ENCODE assay signal across 1 cellular context in the genomic region with DNA sequence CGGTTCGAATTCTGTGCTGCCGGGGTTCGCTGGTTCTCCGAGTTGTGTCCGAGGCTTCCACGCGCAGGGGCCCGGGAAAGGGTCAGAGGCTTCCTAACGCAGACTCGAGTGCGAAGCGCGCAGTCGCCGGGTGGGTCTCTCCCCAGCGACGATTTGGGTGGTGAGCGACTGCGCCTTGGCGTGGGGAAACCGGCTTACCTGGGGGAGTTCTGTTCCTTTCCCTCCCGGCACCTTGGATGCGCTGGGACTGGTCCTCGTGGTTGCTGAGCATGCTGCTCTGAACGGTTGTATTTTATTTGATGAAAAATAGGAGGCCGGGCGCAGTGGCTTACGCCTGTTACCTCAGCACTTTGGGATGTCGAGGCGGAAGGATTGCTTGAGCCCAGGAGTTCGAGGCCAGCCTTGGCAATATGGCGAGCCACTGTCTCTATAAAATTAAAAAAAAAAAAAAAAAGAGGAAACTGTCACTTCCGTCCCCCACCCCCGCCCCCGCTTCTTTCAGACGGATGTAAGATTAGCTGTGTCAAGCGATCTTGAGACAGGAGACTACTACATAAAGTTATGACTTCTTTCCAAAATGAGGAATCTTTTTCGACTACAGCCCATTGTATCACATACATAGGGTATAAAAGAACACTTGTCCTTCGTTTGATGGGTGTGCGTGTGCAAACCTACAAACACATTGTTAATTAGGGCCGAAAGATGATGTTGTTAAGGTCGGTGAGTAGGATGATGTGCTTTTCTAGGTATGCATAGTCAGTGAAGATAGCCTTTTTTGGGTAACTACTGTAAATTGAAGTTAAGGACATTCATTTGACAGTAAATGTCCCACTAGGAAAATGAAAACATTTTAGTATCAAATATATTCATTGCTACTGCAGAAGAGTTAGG.
TF ChIP-seq lines count a peak whose summit lies in the region.

A gene with protein sequence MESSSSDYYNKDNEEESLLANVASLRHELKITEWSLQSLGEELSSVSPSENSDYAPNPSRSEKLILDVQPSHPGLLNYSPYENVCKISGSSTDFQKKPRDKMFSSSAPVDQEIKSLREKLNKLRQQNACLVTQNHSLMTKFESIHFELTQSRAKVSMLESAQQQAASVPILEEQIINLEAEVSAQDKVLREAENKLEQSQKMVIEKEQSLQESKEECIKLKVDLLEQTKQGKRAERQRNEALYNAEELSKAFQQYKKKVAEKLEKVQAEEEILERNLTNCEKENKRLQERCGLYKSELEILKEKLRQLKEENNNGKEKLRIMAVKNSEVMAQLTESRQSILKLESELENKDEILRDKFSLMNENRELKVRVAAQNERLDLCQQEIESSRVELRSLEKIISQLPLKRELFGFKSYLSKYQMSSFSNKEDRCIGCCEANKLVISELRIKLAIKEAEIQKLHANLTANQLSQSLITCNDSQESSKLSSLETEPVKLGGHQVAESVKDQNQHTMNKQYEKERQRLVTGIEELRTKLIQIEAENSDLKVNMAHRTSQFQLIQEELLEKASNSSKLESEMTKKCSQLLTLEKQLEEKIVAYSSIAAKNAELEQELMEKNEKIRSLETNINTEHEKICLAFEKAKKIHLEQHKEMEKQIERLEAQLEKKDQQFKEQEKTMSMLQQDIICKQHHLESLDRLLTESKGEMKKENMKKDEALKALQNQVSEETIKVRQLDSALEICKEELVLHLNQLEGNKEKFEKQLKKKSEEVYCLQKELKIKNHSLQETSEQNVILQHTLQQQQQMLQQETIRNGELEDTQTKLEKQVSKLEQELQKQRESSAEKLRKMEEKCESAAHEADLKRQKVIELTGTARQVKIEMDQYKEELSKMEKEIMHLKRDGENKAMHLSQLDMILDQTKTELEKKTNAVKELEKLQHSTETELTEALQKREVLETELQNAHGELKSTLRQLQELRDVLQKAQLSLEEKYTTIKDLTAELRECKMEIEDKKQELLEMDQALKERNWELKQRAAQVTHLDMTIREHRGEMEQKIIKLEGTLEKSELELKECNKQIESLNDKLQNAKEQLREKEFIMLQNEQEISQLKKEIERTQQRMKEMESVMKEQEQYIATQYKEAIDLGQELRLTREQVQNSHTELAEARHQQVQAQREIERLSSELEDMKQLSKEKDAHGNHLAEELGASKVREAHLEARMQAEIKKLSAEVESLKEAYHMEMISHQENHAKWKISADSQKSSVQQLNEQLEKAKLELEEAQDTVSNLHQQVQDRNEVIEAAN (N-terminal part only) (plus strand): TSS at position 2 of the 891 bp plus-strand sequence. CDS start 2,638 bp downstream, outside the sequence.

TF ChIP-seq in GM12878, 131 proteins besides CTCF, POLR2A, EP300 and RAD21 (continued from another document):
- TF ChIP-seq, protein P1, sequence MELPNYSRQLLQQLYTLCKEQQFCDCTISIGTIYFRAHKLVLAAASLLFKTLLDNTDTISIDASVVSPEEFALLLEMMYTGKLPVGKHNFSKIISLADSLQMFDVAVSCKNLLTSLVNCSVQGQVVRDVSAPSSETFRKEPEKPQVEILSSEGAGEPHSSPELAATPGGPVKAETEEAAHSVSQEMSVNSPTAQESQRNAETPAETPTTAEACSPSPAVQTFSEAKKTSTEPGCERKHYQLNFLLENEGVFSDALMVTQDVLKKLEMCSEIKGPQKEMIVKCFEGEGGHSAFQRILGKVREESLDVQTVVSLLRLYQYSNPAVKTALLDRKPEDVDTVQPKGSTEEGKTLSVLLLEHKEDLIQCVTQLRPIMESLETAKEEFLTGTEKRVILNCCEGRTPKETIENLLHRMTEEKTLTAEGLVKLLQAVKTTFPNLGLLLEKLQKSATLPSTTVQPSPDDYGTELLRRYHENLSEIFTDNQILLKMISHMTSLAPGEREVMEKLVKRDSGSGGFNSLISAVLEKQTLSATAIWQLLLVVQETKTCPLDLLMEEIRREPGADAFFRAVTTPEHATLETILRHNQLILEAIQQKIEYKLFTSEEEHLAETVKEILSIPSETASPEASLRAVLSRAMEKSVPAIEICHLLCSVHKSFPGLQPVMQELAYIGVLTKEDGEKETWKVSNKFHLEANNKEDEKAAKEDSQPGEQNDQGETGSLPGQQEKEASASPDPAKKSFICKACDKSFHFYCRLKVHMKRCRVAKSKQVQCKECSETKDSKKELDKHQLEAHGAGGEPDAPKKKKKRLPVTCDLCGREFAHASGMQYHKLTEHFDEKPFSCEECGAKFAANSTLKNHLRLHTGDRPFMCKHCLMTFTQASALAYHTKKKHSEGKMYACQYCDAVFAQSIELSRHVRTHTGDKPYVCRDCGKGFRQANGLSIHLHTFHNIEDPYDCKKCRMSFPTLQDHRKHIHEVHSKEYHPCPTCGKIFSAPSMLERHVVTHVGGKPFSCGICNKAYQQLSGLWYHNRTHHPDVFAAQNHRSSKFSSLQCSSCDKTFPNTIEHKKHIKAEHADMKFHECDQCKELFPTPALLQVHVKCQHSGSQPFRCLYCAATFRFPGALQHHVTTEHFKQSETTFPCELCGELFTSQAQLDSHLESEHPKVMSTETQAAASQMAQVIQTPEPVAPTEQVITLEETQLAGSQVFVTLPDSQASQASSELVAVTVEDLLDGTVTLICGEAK (IDR thresholded peaks at IDR 0.05; ENCODE audit: borderline replicate concordance): peak; percentile 91
- TF ChIP-seq, protein P2, sequence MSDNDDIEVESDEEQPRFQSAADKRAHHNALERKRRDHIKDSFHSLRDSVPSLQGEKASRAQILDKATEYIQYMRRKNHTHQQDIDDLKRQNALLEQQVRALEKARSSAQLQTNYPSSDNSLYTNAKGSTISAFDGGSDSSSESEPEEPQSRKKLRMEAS (IDR thresholded peaks at IDR 0.05; ENCODE audit: low read depth, low read length): no peak; the same call in 1 of the 2 replicates
- TF ChIP-seq MXI1 (IDR thresholded peaks at IDR 0.05; ENCODE audit: low read depth, low read length): peak; percentile 91
- peak in 1 of 2 experiments; percentile 70; a peak in 1 of 4 replicates for TF ChIP-seq ETV6 (conservative IDR thresholded peaks at IDR 0.05 in 1 of 2, IDR thresholded peaks at IDR 0.05 in 1 of 2; ENCODE audit: borderline replicate concordance in 1 of 2, low read depth in 1 of 2)
- TF ChIP-seq, protein P3, sequence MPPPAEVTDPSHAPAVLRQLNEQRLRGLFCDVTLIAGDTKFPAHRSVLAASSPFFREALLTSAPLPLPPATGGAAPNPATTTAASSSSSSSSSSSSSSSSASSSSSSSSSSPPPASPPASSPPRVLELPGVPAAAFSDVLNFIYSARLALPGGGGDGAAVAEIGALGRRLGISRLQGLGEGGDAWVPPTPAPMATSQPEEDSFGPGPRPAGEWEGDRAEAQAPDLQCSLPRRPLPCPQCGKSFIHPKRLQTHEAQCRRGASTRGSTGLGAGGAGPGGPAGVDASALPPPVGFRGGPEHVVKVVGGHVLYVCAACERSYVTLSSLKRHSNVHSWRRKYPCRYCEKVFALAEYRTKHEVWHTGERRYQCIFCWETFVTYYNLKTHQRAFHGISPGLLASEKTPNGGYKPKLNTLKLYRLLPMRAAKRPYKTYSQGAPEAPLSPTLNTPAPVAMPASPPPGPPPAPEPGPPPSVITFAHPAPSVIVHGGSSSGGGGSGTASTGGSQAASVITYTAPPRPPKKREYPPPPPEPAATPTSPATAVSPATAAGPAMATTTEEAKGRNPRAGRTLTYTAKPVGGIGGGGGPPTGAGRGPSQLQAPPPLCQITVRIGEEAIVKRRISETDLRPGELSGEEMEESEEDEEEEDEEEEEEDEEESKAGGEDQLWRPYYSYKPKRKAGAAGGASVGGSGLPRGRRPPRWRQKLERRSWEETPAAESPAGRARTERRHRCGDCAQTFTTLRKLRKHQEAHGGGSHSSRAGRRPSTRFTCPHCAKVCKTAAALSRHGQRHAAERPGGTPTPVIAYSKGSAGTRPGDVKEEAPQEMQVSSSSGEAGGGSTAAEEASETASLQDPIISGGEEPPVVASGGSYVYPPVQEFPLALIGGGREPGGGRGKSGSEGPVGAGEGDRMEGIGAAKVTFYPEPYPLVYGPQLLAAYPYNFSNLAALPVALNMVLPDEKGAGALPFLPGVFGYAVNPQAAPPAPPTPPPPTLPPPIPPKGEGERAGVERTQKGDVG (CRISPR knock-in tag; IDR thresholded peaks at IDR 0.05): no peak
- TF ChIP-seq ZNF384 (IDR thresholded peaks at IDR 0.05; ENCODE audit: borderline replicate concordance, low read depth, low read length): peak; percentile 99
- peak; percentile 30; the same call in 1 of the 2 replicates for TF ChIP-seq BACH1 (IDR thresholded peaks at IDR 0.05; ENCODE audit: borderline replicate concordance)
- peak; percentile 68; the same call in 1 of the 2 replicates for TF ChIP-seq NFIC (IDR thresholded peaks at IDR 0.05; ENCODE audit: low read depth, low read length)
- TF ChIP-seq GATAD2B (conservative IDR thresholded peaks at IDR 0.05; ENCODE audit: low read depth): peak; percentile 15
- TF ChIP-seq, protein P4, sequence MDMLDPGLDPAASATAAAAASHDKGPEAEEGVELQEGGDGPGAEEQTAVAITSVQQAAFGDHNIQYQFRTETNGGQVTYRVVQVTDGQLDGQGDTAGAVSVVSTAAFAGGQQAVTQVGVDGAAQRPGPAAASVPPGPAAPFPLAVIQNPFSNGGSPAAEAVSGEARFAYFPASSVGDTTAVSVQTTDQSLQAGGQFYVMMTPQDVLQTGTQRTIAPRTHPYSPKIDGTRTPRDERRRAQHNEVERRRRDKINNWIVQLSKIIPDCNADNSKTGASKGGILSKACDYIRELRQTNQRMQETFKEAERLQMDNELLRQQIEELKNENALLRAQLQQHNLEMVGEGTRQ (IDR thresholded peaks at IDR 0.05; ENCODE audit: borderline replicate concordance, low read depth, low read length): no peak
- TF ChIP-seq CHD1 (IDR thresholded peaks at IDR 0.05; ENCODE audit: low read depth, low read length): no peak
